1 cellular context compared by ENCODE assay signal in the genomic region with DNA sequence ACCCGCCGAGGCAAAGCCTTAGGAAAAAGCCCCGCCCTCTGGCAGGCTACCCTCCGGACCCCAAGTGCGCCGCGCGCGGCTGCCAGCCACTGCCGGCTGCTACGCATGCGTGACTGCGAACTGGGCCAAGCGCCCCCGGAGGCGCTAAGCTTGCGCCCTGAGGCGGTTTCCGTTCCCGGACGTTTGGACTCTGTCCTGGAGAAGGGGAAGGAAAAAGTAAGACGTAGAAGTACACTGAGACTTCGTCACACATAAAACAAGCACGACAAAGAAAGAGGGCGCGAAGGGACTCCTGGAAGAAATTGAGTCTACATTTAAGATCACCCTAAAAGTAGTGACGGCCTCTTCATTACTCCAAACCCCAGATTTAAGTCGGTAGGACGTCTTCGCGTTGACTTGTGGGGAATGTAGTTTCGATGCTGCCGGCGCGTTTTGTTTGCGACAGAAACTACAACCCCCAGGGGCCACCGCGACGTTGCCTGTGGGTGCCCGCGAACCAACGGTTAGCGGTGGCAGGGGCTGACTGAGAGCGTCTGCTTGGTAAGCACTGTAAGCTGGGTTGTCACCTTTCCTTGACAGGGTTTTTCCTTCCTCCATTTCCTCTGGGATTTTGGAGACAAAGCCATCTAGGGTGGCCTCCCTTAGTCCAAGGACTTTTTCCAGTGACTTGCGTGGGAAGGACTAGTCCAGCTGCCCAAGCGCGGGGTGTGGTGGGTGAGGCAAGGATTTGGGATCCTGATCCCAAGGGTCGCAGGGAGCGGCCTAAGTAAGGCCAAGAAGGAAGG.
TF ChIP-seq lines count a peak whose summit lies in the region.

A gene (plus strand): TSS at position 472 of the 785 bp plus-strand sequence. CDS start 49,715 bp downstream, outside the sequence.

TF ChIP-seq in K562, 482 proteins besides CTCF, POLR2A, EP300 and RAD21 (continued from another document and continues in another):
- TF ChIP-seq, protein P1, sequence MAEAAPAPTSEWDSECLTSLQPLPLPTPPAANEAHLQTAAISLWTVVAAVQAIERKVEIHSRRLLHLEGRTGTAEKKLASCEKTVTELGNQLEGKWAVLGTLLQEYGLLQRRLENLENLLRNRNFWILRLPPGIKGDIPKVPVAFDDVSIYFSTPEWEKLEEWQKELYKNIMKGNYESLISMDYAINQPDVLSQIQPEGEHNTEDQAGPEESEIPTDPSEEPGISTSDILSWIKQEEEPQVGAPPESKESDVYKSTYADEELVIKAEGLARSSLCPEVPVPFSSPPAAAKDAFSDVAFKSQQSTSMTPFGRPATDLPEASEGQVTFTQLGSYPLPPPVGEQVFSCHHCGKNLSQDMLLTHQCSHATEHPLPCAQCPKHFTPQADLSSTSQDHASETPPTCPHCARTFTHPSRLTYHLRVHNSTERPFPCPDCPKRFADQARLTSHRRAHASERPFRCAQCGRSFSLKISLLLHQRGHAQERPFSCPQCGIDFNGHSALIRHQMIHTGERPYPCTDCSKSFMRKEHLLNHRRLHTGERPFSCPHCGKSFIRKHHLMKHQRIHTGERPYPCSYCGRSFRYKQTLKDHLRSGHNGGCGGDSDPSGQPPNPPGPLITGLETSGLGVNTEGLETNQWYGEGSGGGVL (CRISPR knock-in tag; IDR thresholded peaks at IDR 0.05): no peak
- TF ChIP-seq, protein P2, sequence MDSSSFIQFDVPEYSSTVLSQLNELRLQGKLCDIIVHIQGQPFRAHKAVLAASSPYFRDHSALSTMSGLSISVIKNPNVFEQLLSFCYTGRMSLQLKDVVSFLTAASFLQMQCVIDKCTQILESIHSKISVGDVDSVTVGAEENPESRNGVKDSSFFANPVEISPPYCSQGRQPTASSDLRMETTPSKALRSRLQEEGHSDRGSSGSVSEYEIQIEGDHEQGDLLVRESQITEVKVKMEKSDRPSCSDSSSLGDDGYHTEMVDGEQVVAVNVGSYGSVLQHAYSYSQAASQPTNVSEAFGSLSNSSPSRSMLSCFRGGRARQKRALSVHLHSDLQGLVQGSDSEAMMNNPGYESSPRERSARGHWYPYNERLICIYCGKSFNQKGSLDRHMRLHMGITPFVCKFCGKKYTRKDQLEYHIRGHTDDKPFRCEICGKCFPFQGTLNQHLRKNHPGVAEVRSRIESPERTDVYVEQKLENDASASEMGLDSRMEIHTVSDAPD (CRISPR knock-in tag; IDR thresholded peaks at IDR 0.05): no peak
- TF ChIP-seq SIX5 (IDR thresholded peaks at IDR 0.05; ENCODE audit: borderline replicate concordance in 1 of 2, insufficient read depth in 1 of 2, low read depth in 1 of 2, low read length in 2 of 2): peak; percentile 84 to 87
- no peak; the same call in 1 of the 2 replicates for TF ChIP-seq ZNF232 (CRISPR knock-in tag; IDR thresholded peaks at IDR 0.05)
- TF ChIP-seq, protein P3, sequence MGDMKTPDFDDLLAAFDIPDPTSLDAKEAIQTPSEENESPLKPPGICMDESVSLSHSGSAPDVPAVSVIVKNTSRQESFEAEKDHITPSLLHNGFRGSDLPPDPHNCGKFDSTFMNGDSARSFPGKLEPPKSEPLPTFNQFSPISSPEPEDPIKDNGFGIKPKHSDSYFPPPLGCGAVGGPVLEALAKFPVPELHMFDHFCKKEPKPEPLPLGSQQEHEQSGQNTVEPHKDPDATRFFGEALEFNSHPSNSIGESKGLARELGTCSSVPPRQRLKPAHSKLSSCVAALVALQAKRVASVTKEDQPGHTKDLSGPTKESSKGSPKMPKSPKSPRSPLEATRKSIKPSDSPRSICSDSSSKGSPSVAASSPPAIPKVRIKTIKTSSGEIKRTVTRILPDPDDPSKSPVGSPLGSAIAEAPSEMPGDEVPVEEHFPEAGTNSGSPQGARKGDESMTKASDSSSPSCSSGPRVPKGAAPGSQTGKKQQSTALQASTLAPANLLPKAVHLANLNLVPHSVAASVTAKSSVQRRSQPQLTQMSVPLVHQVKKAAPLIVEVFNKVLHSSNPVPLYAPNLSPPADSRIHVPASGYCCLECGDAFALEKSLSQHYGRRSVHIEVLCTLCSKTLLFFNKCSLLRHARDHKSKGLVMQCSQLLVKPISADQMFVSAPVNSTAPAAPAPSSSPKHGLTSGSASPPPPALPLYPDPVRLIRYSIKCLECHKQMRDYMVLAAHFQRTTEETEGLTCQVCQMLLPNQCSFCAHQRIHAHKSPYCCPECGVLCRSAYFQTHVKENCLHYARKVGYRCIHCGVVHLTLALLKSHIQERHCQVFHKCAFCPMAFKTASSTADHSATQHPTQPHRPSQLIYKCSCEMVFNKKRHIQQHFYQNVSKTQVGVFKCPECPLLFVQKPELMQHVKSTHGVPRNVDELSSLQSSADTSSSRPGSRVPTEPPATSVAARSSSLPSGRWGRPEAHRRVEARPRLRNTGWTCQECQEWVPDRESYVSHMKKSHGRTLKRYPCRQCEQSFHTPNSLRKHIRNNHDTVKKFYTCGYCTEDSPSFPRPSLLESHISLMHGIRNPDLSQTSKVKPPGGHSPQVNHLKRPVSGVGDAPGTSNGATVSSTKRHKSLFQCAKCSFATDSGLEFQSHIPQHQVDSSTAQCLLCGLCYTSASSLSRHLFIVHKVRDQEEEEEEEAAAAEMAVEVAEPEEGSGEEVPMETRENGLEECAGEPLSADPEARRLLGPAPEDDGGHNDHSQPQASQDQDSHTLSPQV (IDR thresholded peaks at IDR 0.05): peak; percentile 57; the same call in 1 of the 2 replicates
- peak; percentile 74 for TF ChIP-seq HNRNPLL (IDR thresholded peaks at IDR 0.05; ENCODE audit: low read depth, low read length, poor library complexity, severe bottlenecking)
- 0 out of 2 replicates have a peak, but pooled peaks have one; percentile 11 for TF ChIP-seq LCOR (CRISPR knock-in tag; IDR thresholded peaks at IDR 0.05)
- TF ChIP-seq, protein P4, sequence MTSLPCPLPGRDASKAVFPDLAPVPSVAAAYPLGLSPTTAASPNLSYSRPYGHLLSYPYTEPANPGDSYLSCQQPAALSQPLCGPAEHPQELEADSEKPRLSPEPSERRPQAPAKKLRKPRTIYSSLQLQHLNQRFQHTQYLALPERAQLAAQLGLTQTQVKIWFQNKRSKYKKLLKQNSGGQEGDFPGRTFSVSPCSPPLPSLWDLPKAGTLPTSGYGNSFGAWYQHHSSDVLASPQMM (CRISPR knock-in tag; IDR thresholded peaks at IDR 0.05): no peak
- TF ChIP-seq SIN3B (IDR thresholded peaks at IDR 0.05; ENCODE audit: low read depth): peak; percentile 79
- TF ChIP-seq TEAD2 (tag; IDR thresholded peaks at IDR 0.05): no peak
- TF ChIP-seq SRSF9 (IDR thresholded peaks at IDR 0.05; ENCODE audit: borderline replicate concordance, low read depth, low read length): no peak
- TF ChIP-seq MAZ (CRISPR knock-in tag; conservative IDR thresholded peaks at IDR 0.05 in 1 of 2, IDR thresholded peaks at IDR 0.05 in 1 of 2): peak in 1 of 2 experiments; percentile 73; a peak in 1 of 4 replicates
- TF ChIP-seq ZNF589 (CRISPR knock-in tag; IDR thresholded peaks at IDR 0.05; ENCODE audit: low read depth): no peak
- TF ChIP-seq ZNF384 (IDR thresholded peaks at IDR 0.05; ENCODE audit: low read depth, low read length): no peak
- TF ChIP-seq, protein P5, sequence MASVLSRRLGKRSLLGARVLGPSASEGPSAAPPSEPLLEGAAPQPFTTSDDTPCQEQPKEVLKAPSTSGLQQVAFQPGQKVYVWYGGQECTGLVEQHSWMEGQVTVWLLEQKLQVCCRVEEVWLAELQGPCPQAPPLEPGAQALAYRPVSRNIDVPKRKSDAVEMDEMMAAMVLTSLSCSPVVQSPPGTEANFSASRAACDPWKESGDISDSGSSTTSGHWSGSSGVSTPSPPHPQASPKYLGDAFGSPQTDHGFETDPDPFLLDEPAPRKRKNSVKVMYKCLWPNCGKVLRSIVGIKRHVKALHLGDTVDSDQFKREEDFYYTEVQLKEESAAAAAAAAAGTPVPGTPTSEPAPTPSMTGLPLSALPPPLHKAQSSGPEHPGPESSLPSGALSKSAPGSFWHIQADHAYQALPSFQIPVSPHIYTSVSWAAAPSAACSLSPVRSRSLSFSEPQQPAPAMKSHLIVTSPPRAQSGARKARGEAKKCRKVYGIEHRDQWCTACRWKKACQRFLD (CRISPR knock-in tag; IDR thresholded peaks at IDR 0.05): peak; percentile 84
- TF ChIP-seq, protein P6, sequence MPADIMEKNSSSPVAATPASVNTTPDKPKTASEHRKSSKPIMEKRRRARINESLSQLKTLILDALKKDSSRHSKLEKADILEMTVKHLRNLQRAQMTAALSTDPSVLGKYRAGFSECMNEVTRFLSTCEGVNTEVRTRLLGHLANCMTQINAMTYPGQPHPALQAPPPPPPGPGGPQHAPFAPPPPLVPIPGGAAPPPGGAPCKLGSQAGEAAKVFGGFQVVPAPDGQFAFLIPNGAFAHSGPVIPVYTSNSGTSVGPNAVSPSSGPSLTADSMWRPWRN (IDR thresholded peaks at IDR 0.05; ENCODE audit: low read depth): no peak
- TF ChIP-seq, protein P7, sequence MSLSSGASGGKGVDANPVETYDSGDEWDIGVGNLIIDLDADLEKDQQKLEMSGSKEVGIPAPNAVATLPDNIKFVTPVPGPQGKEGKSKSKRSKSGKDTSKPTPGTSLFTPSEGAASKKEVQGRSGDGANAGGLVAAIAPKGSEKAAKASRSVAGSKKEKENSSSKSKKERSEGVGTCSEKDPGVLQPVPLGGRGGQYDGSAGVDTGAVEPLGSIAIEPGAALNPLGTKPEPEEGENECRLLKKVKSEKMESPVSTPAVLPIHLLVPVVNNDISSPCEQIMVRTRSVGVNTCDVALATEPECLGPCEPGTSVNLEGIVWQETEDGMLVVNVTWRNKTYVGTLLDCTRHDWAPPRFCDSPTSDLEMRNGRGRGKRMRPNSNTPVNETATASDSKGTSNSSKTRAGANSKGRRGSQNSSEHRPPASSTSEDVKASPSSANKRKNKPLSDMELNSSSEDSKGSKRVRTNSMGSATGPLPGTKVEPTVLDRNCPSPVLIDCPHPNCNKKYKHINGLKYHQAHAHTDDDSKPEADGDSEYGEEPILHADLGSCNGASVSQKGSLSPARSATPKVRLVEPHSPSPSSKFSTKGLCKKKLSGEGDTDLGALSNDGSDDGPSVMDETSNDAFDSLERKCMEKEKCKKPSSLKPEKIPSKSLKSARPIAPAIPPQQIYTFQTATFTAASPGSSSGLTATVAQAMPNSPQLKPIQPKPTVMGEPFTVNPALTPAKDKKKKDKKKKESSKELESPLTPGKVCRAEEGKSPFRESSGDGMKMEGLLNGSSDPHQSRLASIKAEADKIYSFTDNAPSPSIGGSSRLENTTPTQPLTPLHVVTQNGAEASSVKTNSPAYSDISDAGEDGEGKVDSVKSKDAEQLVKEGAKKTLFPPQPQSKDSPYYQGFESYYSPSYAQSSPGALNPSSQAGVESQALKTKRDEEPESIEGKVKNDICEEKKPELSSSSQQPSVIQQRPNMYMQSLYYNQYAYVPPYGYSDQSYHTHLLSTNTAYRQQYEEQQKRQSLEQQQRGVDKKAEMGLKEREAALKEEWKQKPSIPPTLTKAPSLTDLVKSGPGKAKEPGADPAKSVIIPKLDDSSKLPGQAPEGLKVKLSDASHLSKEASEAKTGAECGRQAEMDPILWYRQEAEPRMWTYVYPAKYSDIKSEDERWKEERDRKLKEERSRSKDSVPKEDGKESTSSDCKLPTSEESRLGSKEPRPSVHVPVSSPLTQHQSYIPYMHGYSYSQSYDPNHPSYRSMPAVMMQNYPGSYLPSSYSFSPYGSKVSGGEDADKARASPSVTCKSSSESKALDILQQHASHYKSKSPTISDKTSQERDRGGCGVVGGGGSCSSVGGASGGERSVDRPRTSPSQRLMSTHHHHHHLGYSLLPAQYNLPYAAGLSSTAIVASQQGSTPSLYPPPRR (CRISPR knock-in tag; IDR thresholded peaks at IDR 0.05; ENCODE audit: borderline replicate concordance): peak; percentile 68; the same call in 1 of the 2 replicates
- TF ChIP-seq ELF4 (CRISPR knock-in tag; IDR thresholded peaks at IDR 0.05): no peak
- no peak for TF ChIP-seq SETDB1 (IDR thresholded peaks at IDR 0.05; ENCODE audit: low read length)
- TF ChIP-seq ZNF79 (CRISPR knock-in tag; IDR thresholded peaks at IDR 0.05; ENCODE audit: low read depth): no peak
- TF ChIP-seq GATA2 (CRISPR knock-in tag; IDR thresholded peaks at IDR 0.05): no peak
- TF ChIP-seq, protein P8, sequence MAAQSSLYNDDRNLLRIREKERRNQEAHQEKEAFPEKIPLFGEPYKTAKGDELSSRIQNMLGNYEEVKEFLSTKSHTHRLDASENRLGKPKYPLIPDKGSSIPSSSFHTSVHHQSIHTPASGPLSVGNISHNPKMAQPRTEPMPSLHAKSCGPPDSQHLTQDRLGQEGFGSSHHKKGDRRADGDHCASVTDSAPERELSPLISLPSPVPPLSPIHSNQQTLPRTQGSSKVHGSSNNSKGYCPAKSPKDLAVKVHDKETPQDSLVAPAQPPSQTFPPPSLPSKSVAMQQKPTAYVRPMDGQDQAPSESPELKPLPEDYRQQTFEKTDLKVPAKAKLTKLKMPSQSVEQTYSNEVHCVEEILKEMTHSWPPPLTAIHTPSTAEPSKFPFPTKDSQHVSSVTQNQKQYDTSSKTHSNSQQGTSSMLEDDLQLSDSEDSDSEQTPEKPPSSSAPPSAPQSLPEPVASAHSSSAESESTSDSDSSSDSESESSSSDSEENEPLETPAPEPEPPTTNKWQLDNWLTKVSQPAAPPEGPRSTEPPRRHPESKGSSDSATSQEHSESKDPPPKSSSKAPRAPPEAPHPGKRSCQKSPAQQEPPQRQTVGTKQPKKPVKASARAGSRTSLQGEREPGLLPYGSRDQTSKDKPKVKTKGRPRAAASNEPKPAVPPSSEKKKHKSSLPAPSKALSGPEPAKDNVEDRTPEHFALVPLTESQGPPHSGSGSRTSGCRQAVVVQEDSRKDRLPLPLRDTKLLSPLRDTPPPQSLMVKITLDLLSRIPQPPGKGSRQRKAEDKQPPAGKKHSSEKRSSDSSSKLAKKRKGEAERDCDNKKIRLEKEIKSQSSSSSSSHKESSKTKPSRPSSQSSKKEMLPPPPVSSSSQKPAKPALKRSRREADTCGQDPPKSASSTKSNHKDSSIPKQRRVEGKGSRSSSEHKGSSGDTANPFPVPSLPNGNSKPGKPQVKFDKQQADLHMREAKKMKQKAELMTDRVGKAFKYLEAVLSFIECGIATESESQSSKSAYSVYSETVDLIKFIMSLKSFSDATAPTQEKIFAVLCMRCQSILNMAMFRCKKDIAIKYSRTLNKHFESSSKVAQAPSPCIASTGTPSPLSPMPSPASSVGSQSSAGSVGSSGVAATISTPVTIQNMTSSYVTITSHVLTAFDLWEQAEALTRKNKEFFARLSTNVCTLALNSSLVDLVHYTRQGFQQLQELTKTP (IDR thresholded peaks at IDR 0.05; ENCODE audit: low read depth in 1 of 2, partially characterized antibody in 2 of 2): peak; percentile 79 to 95
- peak; percentile 52; the same call in 1 of the 2 replicates for TF ChIP-seq NBN (IDR thresholded peaks at IDR 0.05; ENCODE audit: low read depth)
- no peak for TF ChIP-seq KDM1A (IDR thresholded peaks at IDR 0.05)
- no peak for TF ChIP-seq MCM3 (IDR thresholded peaks at IDR 0.05)
- TF ChIP-seq MAFK (IDR thresholded peaks at IDR 0.05; ENCODE audit: low read length): peak; percentile 34
- TF ChIP-seq NELFE (IDR thresholded peaks at IDR 0.05; ENCODE audit: insufficient read depth, insufficient read length): no peak
- no peak for TF ChIP-seq ZNF551 (CRISPR knock-in tag; IDR thresholded peaks at IDR 0.05)
